10 cellular contexts compared by ENCODE assay signal in the genomic region with DNA sequence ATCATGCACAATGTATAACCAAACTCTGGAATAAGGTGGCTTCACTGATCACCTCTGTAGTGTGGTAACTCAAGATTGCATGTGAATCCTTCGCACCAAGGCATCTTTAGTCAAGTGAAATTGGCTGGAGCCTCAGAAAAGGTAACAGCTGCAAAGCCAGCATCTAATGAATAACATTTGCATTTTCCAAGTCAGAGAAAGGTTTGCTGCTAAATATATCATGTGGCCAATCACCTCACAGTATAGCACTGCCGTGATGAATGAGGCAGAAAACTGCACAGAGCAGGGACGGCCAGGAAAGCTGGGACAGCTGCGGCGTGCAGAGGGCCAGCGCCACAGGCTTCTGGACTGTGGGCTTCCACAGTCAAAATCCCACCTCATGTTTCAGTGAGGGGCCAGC. TPM values are rescaled to one million over a fixed set of nuclear protein-coding genes. Genes with fewer than 3 reads are reported as not detected.
DNase-seq lines count a peak whose midpoint lies in the region; ATAC-seq and TF ChIP-seq lines count a peak whose summit lies in the region.
"Had no signal": no experiment of that assay in that cellular context is flagged by ENCODE, and none has a peak within 500 bp of the region (broad histone marks: within the 10 kb centered on the region; RNA-seq: fewer than 3 reads in every experiment).

No MANE protein-coding gene starts in this region.

- H3K27ac ChIP-seq in brain microvascular endothelial cell = no peak overlapping the region
- H3K27ac ChIP-seq: heart right ventricle had no signal

- CTCF ChIA-PET in activated CD8-positive, alpha-beta memory T cell treated with anti-CD3 and anti-CD28 coated beads, Interleukin-2, amount 10 ng/mL, durations not matched to agents 7 days and 5 days (lab: Charles Lee) = no interaction called here

- H3K27me3 Mint-ChIP-seq in stimulated activated naive CD8-positive, alpha-beta T cell treated with anti-CD3 and anti-CD28 coated beads, Interleukin-15, amount 100 ng/mL, for 72 hours = no peaks in the 10 kb centered on the region
- no peaks in the 10 kb centered on the region for H3K27me3 Mint-ChIP-seq in activated CD8-positive, alpha-beta memory T cell treated with anti-CD3 and anti-CD28 coated beads, Interleukin-2, amount 10 ng/mL, durations not matched to agents 7 days and 5 days
- H3K27me3 Mint-ChIP-seq: activated CD4-positive, alpha-beta T cell treated with anti-CD3 and anti-CD28 coated beads, Interleukin-2, amount 10 ng/mL, durations not matched to agents 24 days and 14 days had no signal

- DNase-seq in G401 (ENCODE audit: low spot score) (peak; percentile 69), NCI-H524 treated with DMSO at 0.1 percent for 48 hours (lab: John Stamatoyannopoulos, UW) (peak; percentile 57), NCI-H2107 (lab: John Stamatoyannopoulos, UW) (no peak), brain microvascular endothelial cell (no peak)
- no peak for DNase-seq in stimulated activated naive CD8-positive, alpha-beta T cell treated with anti-CD3 and anti-CD28 coated beads, Interleukin-15, amount 100 ng/mL, for 72 hours
- DNase-seq in activated CD8-positive, alpha-beta memory T cell treated with anti-CD3 and anti-CD28 coated beads, Interleukin-2, amount 10 ng/mL, durations not matched to agents 7 days and 5 days = no peak
- DNase-seq: activated CD4-positive, alpha-beta T cell treated with anti-CD3 and anti-CD28 coated beads, Interleukin-2, amount 10 ng/mL, durations not matched to agents 24 days and 14 days; heart right ventricle had no signal

- no peak overlapping the region for H3K27ac Mint-ChIP-seq in stimulated activated naive CD8-positive, alpha-beta T cell treated with anti-CD3 and anti-CD28 coated beads, Interleukin-15, amount 100 ng/mL, for 72 hours
- H3K27ac Mint-ChIP-seq in activated CD8-positive, alpha-beta memory T cell treated with anti-CD3 and anti-CD28 coated beads, Interleukin-2, amount 10 ng/mL, durations not matched to agents 7 days and 5 days = no peak overlapping the region
- H3K27ac Mint-ChIP-seq: activated CD4-positive, alpha-beta T cell treated with anti-CD3 and anti-CD28 coated beads, Interleukin-2, amount 10 ng/mL, durations not matched to agents 24 days and 14 days had no signal

- ATAC-seq in GM19351 (IDR thresholded peaks at IDR 0.05; ENCODE audit: unreplicated experiment) (peak; percentile 70), HG02938 (IDR thresholded peaks at IDR 0.05; ENCODE audit: unreplicated experiment) (peak; percentile 69)
- ATAC-seq in stimulated activated naive CD8-positive, alpha-beta T cell treated with anti-CD3 and anti-CD28 coated beads, Interleukin-15, amount 100 ng/mL, for 72 hours = no peak
- no peak for ATAC-seq in activated CD8-positive, alpha-beta memory T cell treated with anti-CD3 and anti-CD28 coated beads, Interleukin-2, amount 10 ng/mL, durations not matched to agents 7 days and 5 days

- no peaks in the 10 kb centered on the region for H3K9me3 Mint-ChIP-seq in stimulated activated naive CD8-positive, alpha-beta T cell treated with anti-CD3 and anti-CD28 coated beads, Interleukin-15, amount 100 ng/mL, for 72 hours
- no peaks in the 10 kb centered on the region for H3K9me3 Mint-ChIP-seq in activated CD8-positive, alpha-beta memory T cell treated with anti-CD3 and anti-CD28 coated beads, Interleukin-2, amount 10 ng/mL, durations not matched to agents 7 days and 5 days (ENCODE audit: low read depth)
- H3K9me3 Mint-ChIP-seq: activated CD4-positive, alpha-beta T cell treated with anti-CD3 and anti-CD28 coated beads, Interleukin-2, amount 10 ng/mL, durations not matched to agents 24 days and 14 days had no signal

- H3K4me3 ChIP-seq in brain microvascular endothelial cell (ENCODE audit: low read depth, low read length) = no peak overlapping the region
- H3K4me3 ChIP-seq: heart right ventricle had no signal

- H3K36me3 ChIP-seq in brain microvascular endothelial cell (replicated peaks) = no peaks in the 10 kb centered on the region

- no peaks in the 10 kb centered on the region for H3K27me3 ChIP-seq in brain microvascular endothelial cell (replicated peaks)
- H3K27me3 ChIP-seq: heart right ventricle had no signal

- peaks cover 34% of the 10 kb centered on the region for H3K4me1 Mint-ChIP-seq in stimulated activated naive CD8-positive, alpha-beta T cell treated with anti-CD3 and anti-CD28 coated beads, Interleukin-15, amount 100 ng/mL, for 72 hours
- peaks cover 27% of the 10 kb centered on the region for H3K4me1 Mint-ChIP-seq in activated CD8-positive, alpha-beta memory T cell treated with anti-CD3 and anti-CD28 coated beads, Interleukin-2, amount 10 ng/mL, durations not matched to agents 7 days and 5 days

- TF ChIP-seq CTCF in brain microvascular endothelial cell (IDR thresholded peaks at IDR 0.05; ENCODE audit: low read depth, low read length, missing control alignments) = no peak

- no peak overlapping the region for H3K4me3 Mint-ChIP-seq in stimulated activated naive CD8-positive, alpha-beta T cell treated with anti-CD3 and anti-CD28 coated beads, Interleukin-15, amount 100 ng/mL, for 72 hours
- no peak overlapping the region for H3K4me3 Mint-ChIP-seq in activated CD8-positive, alpha-beta memory T cell treated with anti-CD3 and anti-CD28 coated beads, Interleukin-2, amount 10 ng/mL, durations not matched to agents 7 days and 5 days
- H3K4me3 Mint-ChIP-seq: activated CD4-positive, alpha-beta T cell treated with anti-CD3 and anti-CD28 coated beads, Interleukin-2, amount 10 ng/mL, durations not matched to agents 24 days and 14 days had no signal

- in situ Hi-C loops in G401 (cut with HindIII; ENCODE audit: low sequenced_read_pairs) (no loop called here), brain microvascular endothelial cell (cut with HindIII; ENCODE audit: low pct_ligation_motif_present, low sequenced_read_pairs) (no loop called here)

- H3K36me3 Mint-ChIP-seq in activated CD8-positive, alpha-beta memory T cell treated with anti-CD3 and anti-CD28 coated beads, Interleukin-2, amount 10 ng/mL, durations not matched to agents 7 days and 5 days = peaks cover 33% of the 10 kb centered on the region

RNA-seq across cellular contexts. Expression of gene MRPS27, which starts 18.5 kb away (rescaled TPM):
- total RNA-seq in G401 (2014; rRNA removed; shearing (Covaris generic)) = 155 and 193 TPM in 2 replicates
- total RNA-seq in activated CD8-positive, alpha-beta memory T cell treated with anti-CD3 and anti-CD28 coated beads, Interleukin-2, amount 10 ng/mL, durations not matched to agents 7 days and 5 days = 10 to 100 TPM; 45.5 to 52.6 TPM

RNA-seq across cellular contexts. Expression of gene PTCD2, which starts 18.6 kb away (rescaled TPM):
- 13.2 and 19.9 TPM in 2 replicates for total RNA-seq in G401 (2014; rRNA removed; shearing (Covaris generic))
- total RNA-seq in activated CD8-positive, alpha-beta memory T cell treated with anti-CD3 and anti-CD28 coated beads, Interleukin-2, amount 10 ng/mL, durations not matched to agents 7 days and 5 days = 10 to 100 TPM; 10.2 to 10.6 TPM

Comparison
In these comparisons a context has a peak if more than half of its experiments do, and no peak if none do; other contexts are left out.
1. DNase-seq: peak in G401 (single experiment) and NCI-H524 treated with DMSO at 0.1 percent for 48 hours (single experiment); none in stimulated activated naive CD8-positive, alpha-beta T cell treated with anti-CD3 and anti-CD28 coated beads, Interleukin-15, amount 100 ng/mL, for 72 hours (0 of 2), NCI-H2107 (single experiment), activated CD8-positive, alpha-beta memory T cell treated with anti-CD3 and anti-CD28 coated beads, Interleukin-2, amount 10 ng/mL, durations not matched to agents 7 days and 5 days (single experiment) and brain microvascular endothelial cell (single experiment).
2. ATAC-seq: peak in GM19351 (single experiment) and HG02938 (single experiment); none in stimulated activated naive CD8-positive, alpha-beta T cell treated with anti-CD3 and anti-CD28 coated beads, Interleukin-15, amount 100 ng/mL, for 72 hours (single experiment) and activated CD8-positive, alpha-beta memory T cell treated with anti-CD3 and anti-CD28 coated beads, Interleukin-2, amount 10 ng/mL, durations not matched to agents 7 days and 5 days (single experiment).